In the genomic region with DNA sequence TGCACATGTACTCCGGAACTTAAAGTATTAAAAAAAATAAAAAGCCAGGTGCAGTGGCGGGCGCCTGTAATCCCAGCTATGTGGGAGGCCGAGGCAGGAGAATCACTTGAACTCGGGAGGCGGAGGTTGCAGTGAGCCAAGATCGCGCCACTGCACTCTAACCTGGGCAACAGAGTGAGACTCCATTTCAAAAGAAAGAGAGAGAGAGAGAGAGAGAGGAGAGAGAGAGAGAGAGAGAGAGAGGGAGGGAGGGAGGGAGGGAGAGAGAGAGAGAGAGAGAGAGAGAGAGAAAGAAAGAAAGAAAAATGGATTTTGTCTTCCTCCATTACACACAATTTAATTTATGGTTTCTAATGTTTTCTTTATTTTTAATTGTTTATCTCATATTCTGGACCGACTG, we compare ENCODE assay signal across 7 cellular contexts. TPM values are rescaled to one million over a fixed set of nuclear protein-coding genes. Genes with fewer than 3 reads are reported as not detected.
DNase-seq lines count a peak whose midpoint lies in the region; ATAC-seq lines count a peak whose summit lies in the region.
"Not testable (repeated sequence)": the region's sequence is repeated elsewhere in the genome, so short reads cannot be mapped to it uniquely, and the experiment has no call there.

No MANE protein-coding gene starts in this region.

- peaks cover 47% of the 10 kb centered on the region for H3K4me1 ChIP-seq in CD4-positive, alpha-beta memory T cell (ENCODE audit: insufficient read depth, low read length)

- H3K9me3 ChIP-seq in CD4-positive, alpha-beta memory T cell (ENCODE audit: control insufficient read depth in 1 of 2, low read length in 2 of 2); KOPT-K1 (ENCODE audit: insufficient read depth, low read length, poor library complexity, severe bottlenecking); T-helper 17 cell (ENCODE audit: control insufficient read depth, low read length, poor library complexity, severe bottlenecking): not testable (repeated sequence)

- ATAC-seq in T-helper 17 cell; activated T-helper 17 cell treated with anti-CD3 and anti-CD28 coated beads, Interleukin-2, amount 50 U/mL, for 72 hours (replicated peaks); central memory CD8-positive, alpha-beta T cell (replicated peaks; ENCODE audit: extremely low read depth, poor library complexity, severe bottlenecking); naive thymus-derived CD8-positive, alpha-beta T cell; stimulated activated naive B cell treated with anti-CD40 and anti-IgM and Interleukin-4, amounts not matched to agents 10 μg/mL and 1 μg/mL and 100 μg/mL, for 72 hours (replicated peaks): not testable (repeated sequence)

- H3K36me3 Mint-ChIP-seq in CD4-positive, alpha-beta memory T cell; T-helper 17 cell (ENCODE audit: low read depth); activated T-helper 17 cell treated with anti-CD3 and anti-CD28 coated beads, Interleukin-2, amount 50 U/mL, for 72 hours (ENCODE audit: low read depth); central memory CD8-positive, alpha-beta T cell (ENCODE audit: insufficient read depth); naive thymus-derived CD8-positive, alpha-beta T cell; stimulated activated naive B cell treated with anti-CD40 and anti-IgM and Interleukin-4, amounts not matched to agents 10 μg/mL and 1 μg/mL and 100 μg/mL, for 72 hours: not testable (repeated sequence)

- not testable (repeated sequence) for H3K4me3 Mint-ChIP-seq in CD4-positive, alpha-beta memory T cell; T-helper 17 cell; activated T-helper 17 cell treated with anti-CD3 and anti-CD28 coated beads, Interleukin-2, amount 50 U/mL, for 72 hours; stimulated activated naive B cell treated with anti-CD40 and anti-IgM and Interleukin-4, amounts not matched to agents 10 μg/mL and 1 μg/mL and 100 μg/mL, for 72 hours
- peak overlapping the region; percentile 38 for H3K4me3 Mint-ChIP-seq in central memory CD8-positive, alpha-beta T cell
- H3K4me3 Mint-ChIP-seq in naive thymus-derived CD8-positive, alpha-beta T cell: peak overlapping the region in 3 of 10 donors; percentile 38 to 58 (median 42)

- H3K9me3 Mint-ChIP-seq in CD4-positive, alpha-beta memory T cell; activated T-helper 17 cell treated with anti-CD3 and anti-CD28 coated beads, Interleukin-2, amount 50 U/mL, for 72 hours; central memory CD8-positive, alpha-beta T cell; naive thymus-derived CD8-positive, alpha-beta T cell; stimulated activated naive B cell treated with anti-CD40 and anti-IgM and Interleukin-4, amounts not matched to agents 10 μg/mL and 1 μg/mL and 100 μg/mL, for 72 hours: not testable (repeated sequence)

- not testable (repeated sequence) for H3K27me3 ChIP-seq in CD4-positive, alpha-beta memory T cell (ENCODE audit: insufficient read depth, low read length)

- POLR2A ChIA-PET in CD4-positive, alpha-beta memory T cell (lab: Charles Lee; ENCODE audit: partially characterized antibody): interaction anchor here (0.7 to 6.5 kb wide), 4 partner anchors 26 to 107 kb away, joined by 3 to 135 read pairs (median 34); partner anchors contain the start of genes GRSF1 and UTP3
- POLR2A ChIA-PET in naive thymus-derived CD8-positive, alpha-beta T cell (lab: Charles Lee): interaction anchor here (1.0 to 5.7 kb wide), 3 partner anchors 29 to 99 kb away, joined by 6 to 124 read pairs (median 47); partner anchors contain the start of gene UTP3

- H3K27ac Mint-ChIP-seq in CD4-positive, alpha-beta memory T cell: peak overlapping the region in 4 of 7 donors; percentile 36 to 63 (median 44)
- peak overlapping the region; percentile 45 for H3K27ac Mint-ChIP-seq in T-helper 17 cell
- H3K27ac Mint-ChIP-seq in activated T-helper 17 cell treated with anti-CD3 and anti-CD28 coated beads, Interleukin-2, amount 50 U/mL, for 72 hours: peak overlapping the region; percentile 26
- H3K27ac Mint-ChIP-seq in central memory CD8-positive, alpha-beta T cell (ENCODE audit: low read depth): peak overlapping the region; percentile 92
- peak overlapping the region in 9 of 10 donors; percentile 49 to 88 (median 79) for H3K27ac Mint-ChIP-seq in naive thymus-derived CD8-positive, alpha-beta T cell
- peak overlapping the region; percentile 39 for H3K27ac Mint-ChIP-seq in stimulated activated naive B cell treated with anti-CD40 and anti-IgM and Interleukin-4, amounts not matched to agents 10 μg/mL and 1 μg/mL and 100 μg/mL, for 72 hours

- peaks cover 31 to 50% (median 42%) of the 10 kb centered on the region in 4 donors for H3K4me1 Mint-ChIP-seq in CD4-positive, alpha-beta memory T cell
- H3K4me1 Mint-ChIP-seq in T-helper 17 cell: peaks cover 34% of the 10 kb centered on the region
- peaks cover 20% of the 10 kb centered on the region for H3K4me1 Mint-ChIP-seq in activated T-helper 17 cell treated with anti-CD3 and anti-CD28 coated beads, Interleukin-2, amount 50 U/mL, for 72 hours
- peaks cover 41% of the 10 kb centered on the region for H3K4me1 Mint-ChIP-seq in central memory CD8-positive, alpha-beta T cell
- H3K4me1 Mint-ChIP-seq in naive thymus-derived CD8-positive, alpha-beta T cell: peaks cover 17 to 53% (median 50%) of the 10 kb centered on the region in 4 donors
- peaks cover 17 to 51% of the 10 kb centered on the region in 2 donors for H3K4me1 Mint-ChIP-seq in stimulated activated naive B cell treated with anti-CD40 and anti-IgM and Interleukin-4, amounts not matched to agents 10 μg/mL and 1 μg/mL and 100 μg/mL, for 72 hours

- H3K36me3 ChIP-seq in CD4-positive, alpha-beta memory T cell (ENCODE audit: insufficient read depth, low read length); KOPT-K1 (ENCODE audit: insufficient read depth, low read length): not testable (repeated sequence)

- intact Hi-C loops in CD4-positive, alpha-beta memory T cell (cut with micrococcal nuclease): not testable (repeated sequence)

- not testable (repeated sequence) for H3K27me3 Mint-ChIP-seq in CD4-positive, alpha-beta memory T cell; T-helper 17 cell; activated T-helper 17 cell treated with anti-CD3 and anti-CD28 coated beads, Interleukin-2, amount 50 U/mL, for 72 hours; central memory CD8-positive, alpha-beta T cell; naive thymus-derived CD8-positive, alpha-beta T cell; stimulated activated naive B cell treated with anti-CD40 and anti-IgM and Interleukin-4, amounts not matched to agents 10 μg/mL and 1 μg/mL and 100 μg/mL, for 72 hours

- H3K27ac ChIP-seq in CD4-positive, alpha-beta memory T cell (ENCODE audit: low read depth, low read length): not testable (repeated sequence)
- peak overlapping the region; percentile 97 for H3K27ac ChIP-seq in KOPT-K1 (ENCODE audit: low read depth, low read length, poor library complexity, severe bottlenecking)

- DNase-seq in CD4-positive, alpha-beta memory T cell; T-helper 17 cell; central memory CD8-positive, alpha-beta T cell (ENCODE audit: low spot score in 2 of 2); naive thymus-derived CD8-positive, alpha-beta T cell; stimulated activated naive B cell treated with anti-CD40 and anti-IgM and Interleukin-4, amounts not matched to agents 10 μg/mL and 1 μg/mL and 100 μg/mL, for 72 hours: not testable (repeated sequence)

- CTCF ChIA-PET in CD4-positive, alpha-beta memory T cell (lab: Charles Lee; ENCODE audit: partially characterized antibody): interaction anchor here (5.5 kb wide), 1 partner anchor 44 kb away, joined by 73 read pairs; the partner anchor contains the start of gene UTP3

- not testable (repeated sequence) for H3K4me3 ChIP-seq in CD4-positive, alpha-beta memory T cell (ENCODE audit: low read length in 2 of 2)

RNA-seq across cellular contexts. Expression of gene RUFY3, which starts 11.1 kb away (rescaled TPM):
- total RNA-seq in CD4-positive, alpha-beta memory T cell: 10 to 100 TPM; 36.2 TPM
- 1 to 10 TPM; 3.3 to 9.2 TPM for polyA plus RNA-seq in CD4-positive, alpha-beta memory T cell
- total RNA-seq in T-helper 17 cell: 10 to 100 TPM; 32.8 to 33.0 TPM
- 10 to 100 TPM; 14.1 to 14.9 TPM for total RNA-seq in activated T-helper 17 cell treated with anti-CD3 and anti-CD28 coated beads, Interleukin-2, amount 50 U/mL, for 72 hours
- 10 to 100 TPM; 41.9 to 42.9 TPM for total RNA-seq in naive thymus-derived CD8-positive, alpha-beta T cell
- 1 to 10 TPM; 8.4 to 9.3 (median 8.6) TPM for polyA plus RNA-seq in naive thymus-derived CD8-positive, alpha-beta T cell

RNA-seq across cellular contexts. Expression of gene UTP3, which starts 44.5 kb away (rescaled TPM):
- total RNA-seq in CD4-positive, alpha-beta memory T cell: 10 to 100 TPM; 43.2 to 45.3 TPM
- 10 to 100 TPM in 1 of 2 donors, 1 to 10 TPM in 1; 4.7 to 17.2 TPM for polyA plus RNA-seq in CD4-positive, alpha-beta memory T cell
- total RNA-seq in T-helper 17 cell: 10 to 100 TPM; 16.8 to 18.1 TPM
- total RNA-seq in activated T-helper 17 cell treated with anti-CD3 and anti-CD28 coated beads, Interleukin-2, amount 50 U/mL, for 72 hours: 10 to 100 TPM; 23.8 to 29.1 TPM
- total RNA-seq in naive thymus-derived CD8-positive, alpha-beta T cell: 10 to 100 TPM; 44.5 to 44.7 TPM
- polyA plus RNA-seq in naive thymus-derived CD8-positive, alpha-beta T cell: 10 to 100 TPM in 2 of 3 donors, 1 to 10 TPM in 1; 9.7 to 20.3 (median 13.9) TPM

Comparison
In these comparisons a context has a peak if more than half of its experiments do, and no peak if none do; other contexts are left out.
1. H3K27ac Mint-ChIP-seq: peak in every context shown above with its lines; median percentile 92 in central memory CD8-positive, alpha-beta T cell; 79 in naive thymus-derived CD8-positive, alpha-beta T cell; 45 in T-helper 17 cell; 44 in CD4-positive, alpha-beta memory T cell; 39 in stimulated activated naive B cell treated with anti-CD40 and anti-IgM and Interleukin-4, amounts not matched to agents 10 μg/mL and 1 μg/mL and 100 μg/mL, for 72 hours; 26 in activated T-helper 17 cell treated with anti-CD3 and anti-CD28 coated beads, Interleukin-2, amount 50 U/mL, for 72 hours.